10 cellular contexts compared by ENCODE assay signal in the genomic region with DNA sequence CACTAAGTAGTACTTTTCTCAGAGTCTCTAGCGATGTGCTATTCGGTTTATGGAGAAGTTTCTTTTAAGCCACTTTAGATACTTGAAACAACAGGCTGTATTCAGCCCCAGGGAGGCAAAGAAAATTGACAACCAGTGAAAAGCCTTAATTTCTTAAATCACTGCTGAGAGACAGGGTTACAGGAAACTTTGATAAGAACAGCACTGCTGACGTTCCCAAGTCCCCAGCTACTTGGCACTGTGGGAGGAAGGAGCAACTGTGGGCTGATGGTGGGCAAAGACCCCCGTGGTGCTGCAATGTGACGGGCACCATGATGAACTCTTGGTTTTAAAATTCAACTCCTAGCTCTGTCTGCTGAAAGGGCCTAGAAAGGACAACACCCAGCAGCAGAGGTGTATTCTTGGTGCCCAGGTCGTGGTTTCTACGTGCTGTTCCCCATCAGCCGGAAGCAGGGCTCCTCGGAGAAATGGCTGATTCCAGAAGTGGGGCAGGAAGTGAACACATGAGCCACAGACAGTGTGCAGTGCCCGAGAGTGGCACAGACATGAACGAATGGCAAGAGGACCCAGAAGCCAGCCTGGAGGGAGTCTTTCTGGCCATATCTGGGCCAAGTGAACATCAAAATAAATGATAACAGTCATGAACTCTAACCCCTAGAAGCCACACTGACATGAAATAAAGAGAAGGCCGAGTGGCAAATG. TPM values are rescaled to one million over a fixed set of nuclear protein-coding genes. Genes with fewer than 3 reads are reported as not detected.
DNase-seq lines count a peak whose midpoint lies in the region; ATAC-seq and TF ChIP-seq lines count a peak whose summit lies in the region.
"Had no signal": no experiment of that assay in that cellular context is flagged by ENCODE, and none has a peak within 500 bp of the region (broad histone marks: within the 10 kb centered on the region; RNA-seq: fewer than 3 reads in every experiment).

No MANE protein-coding gene starts in this region.

- H3K79me2 ChIP-seq in HCT116 (ENCODE audit: insufficient read depth, low read length) = peaks cover 91% of the 10 kb centered on the region

- RAD21 ChIA-PET in HCT116 (lab: Charles Lee; ENCODE audit: low non-redundant PET in 1 of 2, low total read pairs in 2 of 2, uncharacterized antibody in 2 of 2, unreplicated experiment in 2 of 2) = no interaction called here

- H3K36me3 ChIP-seq in HCT116 (ENCODE audit: control insufficient read depth in 1 of 2, insufficient read depth in 2 of 2, low read length in 2 of 2) (peaks cover 4 to 10% of the 10 kb centered on the region in 2 experiments; a peak in 3 of 4 replicates), endodermal cell (ENCODE audit: control insufficient read depth, insufficient read depth, low read length) (peaks cover 45% of the 10 kb centered on the region), skeletal muscle satellite cell (ENCODE audit: insufficient read depth, low read length) (peaks cover 40% of the 10 kb centered on the region)

- intact Hi-C loops in HCT116 (cut with micrococcal nuclease) = loop anchor here (5.0 kb wide), 1 partner anchor 91 kb away; no protein-coding TSS in a partner anchor

- CTCF ChIA-PET in HCT116 (lab: Charles Lee) = no interaction called here

- DNase-seq in HCT116 (ENCODE audit: low read depth, low spot score) = no peak
- DNase-seq in activated CD4-positive, alpha-beta T cell treated with anti-CD3 and anti-CD28 coated beads for 48 hours = peak; percentile 66
- no peak for DNase-seq in endodermal cell
- no peak for DNase-seq in mucosa of gallbladder (ENCODE audit: low spot score)
- no peak for DNase-seq in NCI-H1105 (lab: John Stamatoyannopoulos, UW)
- no peak for DNase-seq in NOMO-1 treated with DMSO at 0.1 percent for 48 hours (lab: John Stamatoyannopoulos, UW; ENCODE audit: unreplicated experiment)
- DNase-seq: thyroid gland, WERI-Rb-1 had no signal

- H2AFZ ChIP-seq in HCT116 (ENCODE audit: low read depth, low read length, poor library complexity, severe bottlenecking) = no peak overlapping the region

- H3K27me3 ChIP-seq in HCT116 (ENCODE audit: insufficient read depth, low read length) = no peaks in the 10 kb centered on the region
- no peaks in the 10 kb centered on the region for H3K27me3 ChIP-seq in endodermal cell (ENCODE audit: control insufficient read depth, insufficient read depth, low read length, poor library complexity, severe bottlenecking)
- H3K27me3 ChIP-seq in skeletal muscle satellite cell (ENCODE audit: control insufficient read depth, insufficient read depth, low read length) = no peaks in the 10 kb centered on the region
- H3K27me3 ChIP-seq: thyroid gland had no signal

- H3K36me3 Mint-ChIP-seq in endodermal cell (ENCODE audit: low read depth) = peaks cover 40% of the 10 kb centered on the region

- TF ChIP-seq POLR2A in HCT116 (IDR thresholded peaks at IDR 0.05; ENCODE audit: borderline replicate concordance, extremely low read depth, insufficient read depth, insufficient read length) = no peak

- H3K4me1 ChIP-seq in HCT116 (ENCODE audit: control insufficient read depth in 1 of 2, insufficient read depth in 2 of 2, low read length in 2 of 2) (peaks cover 48 to 63% of the 10 kb centered on the region in 2 experiments), endodermal cell (ENCODE audit: control insufficient read depth, insufficient read depth, low read length) (peaks cover 32% of the 10 kb centered on the region), skeletal muscle satellite cell (ENCODE audit: control insufficient read depth, insufficient read depth, low read length) (peaks cover 64% of the 10 kb centered on the region)

- peaks cover 64% of the 10 kb centered on the region for H3K4me1 Mint-ChIP-seq in endodermal cell

- ATAC-seq in HCT116 (no peak), GM19467 (IDR thresholded peaks at IDR 0.05; ENCODE audit: unreplicated experiment) (no peak)

- TF ChIP-seq CTCF in HCT116 (IDR thresholded peaks at IDR 0.05 in 2 of 3, conservative IDR thresholded peaks at IDR 0.05 in 1 of 3; ENCODE audit: borderline replicate concordance in 1 of 3, insufficient read depth in 1 of 3, low read depth in 2 of 3, low read length in 2 of 3) (no peak), endodermal cell (conservative IDR thresholded peaks at IDR 0.05) (no peak)

- H3K9me3 Mint-ChIP-seq in endodermal cell = no peaks in the 10 kb centered on the region

- 91 to 96% methylated on average over 10 to 12 of the region's 12 CpGs for WGBS in endodermal cell (ENCODE audit: insufficient coverage in 1 of 2, insufficient read length in 1 of 2), 2 experiments

- no peak for TF ChIP-seq RAD21 in HCT116 (IDR thresholded peaks at IDR 0.05; ENCODE audit: low read depth)

- H3K4me2 ChIP-seq in HCT116 (ENCODE audit: low read length) = peak overlapping the region; percentile 97
- H3K4me2 ChIP-seq in skeletal muscle satellite cell (ENCODE audit: low read length) = peak overlapping the region; percentile 89

- no TSS peak for BruUV-seq in HCT116 (replicated peaks; lab: Mats Ljungman, UMichigan)

- H3K4me3 Mint-ChIP-seq in endodermal cell = no peak overlapping the region

- POLR2A ChIA-PET in HCT116 (lab: Charles Lee) = no interaction called here

- H3K9me3 ChIP-seq in HCT116 (ENCODE audit: control insufficient read depth in 1 of 2, insufficient read depth in 1 of 2, low read depth in 1 of 2, low read length in 2 of 2) (no peaks in the 10 kb centered on the region), endodermal cell (ENCODE audit: control insufficient read depth, low read length) (no peaks in the 10 kb centered on the region), skeletal muscle satellite cell (replicated peaks; ENCODE audit: low read length) (no peaks in the 10 kb centered on the region)
- H3K9me3 ChIP-seq: thyroid gland had no signal

- no peaks in the 10 kb centered on the region for H3K9me2 ChIP-seq in HCT116 (ENCODE audit: insufficient read depth)

- peak overlapping the region; percentile 49 for H3K27ac Mint-ChIP-seq in endodermal cell

- H3K27me3 Mint-ChIP-seq in endodermal cell (ENCODE audit: insufficient read depth) = no peaks in the 10 kb centered on the region

- no peak overlapping the region for H3K27ac ChIP-seq in HCT116 (ENCODE audit: low read depth, low read length)
- H3K27ac ChIP-seq in endodermal cell (ENCODE audit: low read depth, low read length) = no peak overlapping the region
- H3K27ac ChIP-seq: WERI-Rb-1 had no signal

- no peak overlapping the region for H3K4me3 ChIP-seq in HCT116 (replicated peaks in 1 of 2; ENCODE audit: low read depth in 1 of 2, low read length in 2 of 2)
- no peak overlapping the region for H3K4me3 ChIP-seq in endodermal cell (ENCODE audit: low read length)
- H3K4me3 ChIP-seq in skeletal muscle satellite cell (ENCODE audit: low read length) = no peak overlapping the region
- H3K4me3 ChIP-seq: thyroid gland had no signal

- H3K9ac ChIP-seq in HCT116 (ENCODE audit: low read length) = no peak overlapping the region; the same call in 1 of the 2 replicates
- no peak overlapping the region for H3K9ac ChIP-seq in endodermal cell (ENCODE audit: extremely low read depth, low read length, poor library complexity, severe bottlenecking)
- H3K9ac ChIP-seq in skeletal muscle satellite cell (ENCODE audit: low read depth, low read length) = no peak overlapping the region

- no peaks in the 10 kb centered on the region; the same call in 1 of the 2 replicates for H4K20me1 ChIP-seq in HCT116 (ENCODE audit: insufficient read depth)

TF ChIP-seq in HCT116, 20 proteins besides CTCF, POLR2A, EP300 and RAD21 (continues in another document):
- TF ChIP-seq ZFX (IDR thresholded peaks at IDR 0.05) (no peak), EZH2phosphoT487 (IDR thresholded peaks at IDR 0.05; ENCODE audit: borderline replicate concordance) (no peak), JUND (IDR thresholded peaks at IDR 0.05) (no peak), CBX3 (IDR thresholded peaks at IDR 0.05; ENCODE audit: low read depth) (no peak), CEBPB (IDR thresholded peaks at IDR 0.05; ENCODE audit: low read depth) (no peak), ZNF274 (IDR thresholded peaks at IDR 0.05; ENCODE audit: low read depth, low read length) (no peak), TCF7L2 (IDR thresholded peaks at IDR 0.05; ENCODE audit: borderline replicate concordance, extremely low read depth, insufficient read depth, insufficient read length) (no peak), FOSL1 (IDR thresholded peaks at IDR 0.05; ENCODE audit: low read depth) (no peak), ELF1 (IDR thresholded peaks at IDR 0.05; ENCODE audit: borderline replicate concordance, low read depth) (no peak), SRF (IDR thresholded peaks at IDR 0.05; ENCODE audit: low read depth) (no peak), SIN3A (IDR thresholded peaks at IDR 0.05; ENCODE audit: low read depth) (no peak), EGR1 (IDR thresholded peaks at IDR 0.05; ENCODE audit: low read depth) (no peak), EZH2 (IDR thresholded peaks at IDR 0.05) (no peak), POLR2AphosphoS5 (IDR thresholded peaks at IDR 0.05; ENCODE audit: low read depth, low read length) (no peak)
- TF ChIP-seq, protein P1, sequence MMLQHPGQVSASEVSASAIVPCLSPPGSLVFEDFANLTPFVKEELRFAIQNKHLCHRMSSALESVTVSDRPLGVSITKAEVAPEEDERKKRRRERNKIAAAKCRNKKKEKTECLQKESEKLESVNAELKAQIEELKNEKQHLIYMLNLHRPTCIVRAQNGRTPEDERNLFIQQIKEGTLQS (IDR thresholded peaks at IDR 0.05) = no peak
- TF ChIP-seq, protein P2, sequence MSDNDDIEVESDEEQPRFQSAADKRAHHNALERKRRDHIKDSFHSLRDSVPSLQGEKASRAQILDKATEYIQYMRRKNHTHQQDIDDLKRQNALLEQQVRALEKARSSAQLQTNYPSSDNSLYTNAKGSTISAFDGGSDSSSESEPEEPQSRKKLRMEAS (IDR thresholded peaks at IDR 0.05) = no peak

RNA-seq across cellular contexts. Expression of a gene that starts 5.3 kb away (rescaled TPM):
- total RNA-seq in HCT116 (2021; ENCODE audit: unreplicated experiment) (83.4 TPM), endodermal cell (100 to 1,000 TPM; 155 to 168 TPM), mucosa of gallbladder (295 TPM)
- polyA plus RNA-seq in HCT116 (2012) = 71.1 and 77.6 TPM in 2 replicates
- polyA plus RNA-seq in endodermal cell (2013, experiment 1 of 2) = 225 TPM
- 224 TPM for polyA plus RNA-seq in endodermal cell (2013, experiment 2 of 2)
- 97.6 and 155 TPM in 2 replicates for total RNA-seq in skeletal muscle satellite cell (2012; rRNA removed)

RNA-seq across cellular contexts. Expression of a gene that starts 50.3 kb away (rescaled TPM):
- total RNA-seq in HCT116 (2021; ENCODE audit: unreplicated experiment) (31.5 TPM), endodermal cell (10 to 100 TPM; 79.5 to 96.4 TPM), mucosa of gallbladder (70.5 TPM)
- polyA plus RNA-seq in HCT116 (2012) = 26.5 and 27.5 TPM in 2 replicates
- polyA plus RNA-seq in endodermal cell (2013, experiment 1 of 2) = 123 TPM
- polyA plus RNA-seq in endodermal cell (2013, experiment 2 of 2) = 111 TPM
- total RNA-seq in skeletal muscle satellite cell (2012; rRNA removed) = 57.3 and 98.5 TPM in 2 replicates

RNA-seq across cellular contexts. Expression of a gene that starts 52.5 kb away (rescaled TPM):
- total RNA-seq in HCT116 (2021; ENCODE audit: unreplicated experiment) (1.5 TPM), endodermal cell (1 to 10 TPM; 1.6 to 2.3 TPM), mucosa of gallbladder (84.5 TPM)
- polyA plus RNA-seq in HCT116 (2012) = 0.10 and 0.17 TPM in 2 replicates
- 0.36 TPM for polyA plus RNA-seq in endodermal cell (2013, experiment 1 of 2)
- 0.54 TPM for polyA plus RNA-seq in endodermal cell (2013, experiment 2 of 2)
- 1.7 TPM in 1 of 2 replicates, not detected in the other for total RNA-seq in skeletal muscle satellite cell (2012; rRNA removed)

Comparison
In these comparisons a context has a peak if more than half of its experiments do, and no peak if none do; other contexts are left out.
1. RNA of a gene that starts 52.5 kb away (total RNA-seq): 84.5 TPM in mucosa of gallbladder (single experiment); 1.6 to 2.3 TPM in endodermal cell and 1.5 TPM in HCT116 (single experiment); every median in the first group is over 10 times any median in the second.